ENCODE assay signal across 8 cellular contexts in the genomic region with DNA sequence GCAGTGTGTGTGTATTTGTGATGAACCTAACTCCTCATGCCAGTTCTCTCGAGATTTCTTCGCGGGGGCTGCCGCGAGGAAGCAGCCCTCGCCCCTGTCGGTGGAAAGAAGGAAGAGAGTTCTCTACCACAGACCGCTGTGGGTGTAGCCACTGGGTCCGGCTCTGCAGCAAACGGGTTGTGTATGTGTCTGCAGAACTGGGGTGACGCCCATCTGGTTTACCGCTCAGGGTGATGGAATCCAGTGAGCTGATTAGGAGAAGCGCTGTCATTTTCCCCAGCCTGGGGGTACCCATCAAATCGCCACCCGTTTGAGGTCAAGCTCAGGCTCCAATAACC. TPM values are rescaled to one million over a fixed set of nuclear protein-coding genes. Genes with fewer than 3 reads are reported as not detected.
DNase-seq lines count a peak whose midpoint lies in the region; ATAC-seq and TF ChIP-seq lines count a peak whose summit lies in the region.

No MANE protein-coding gene starts in this region.

- no peak overlapping the region for H3K27ac ChIP-seq in SK-N-MC

- H3K9me3 ChIP-seq in SK-N-MC (ENCODE audit: low read depth, low read length) (no peaks in the 10 kb centered on the region), mononuclear cell (ENCODE audit: low read depth, low read length) (no peaks in the 10 kb centered on the region)

- peak overlapping the region; percentile 39 for H3K4me3 ChIP-seq in GM12864 (ENCODE audit: low read depth, low read length)
- peak overlapping the region; percentile 74 for H3K4me3 ChIP-seq in SK-N-MC
- H3K4me3 ChIP-seq in mononuclear cell (ENCODE audit: low read length), result peak overlapping the region; percentile 28

- H3K27ac Mint-ChIP-seq in brain, result peak overlapping the region in 4 of 5 experiments; percentile 55 to 92 (median 88)

- peaks cover 12% of the 10 kb centered on the region for H3K27me3 ChIP-seq in mononuclear cell (ENCODE audit: insufficient read depth, low read length)

- peak overlapping the region in 3 of 5 experiments; percentile 58 to 86 (median 71) for H3K4me3 Mint-ChIP-seq in brain

- peaks cover 58% of the 10 kb centered on the region for H3K4me1 ChIP-seq in mononuclear cell (ENCODE audit: insufficient read depth, low read length)

- H3K4me1 Mint-ChIP-seq in brain, result peaks cover 42% of the 10 kb centered on the region

- TF ChIP-seq CTCF in GM12864 (IDR thresholded peaks at IDR 0.05; ENCODE audit: low read depth, low read length, missing control alignments), result no peak
- TF ChIP-seq CTCF in brain (conservative IDR thresholded peaks at IDR 0.05), result no peak

- ATAC-seq in HG02642 (IDR thresholded peaks at IDR 0.05; ENCODE audit: poor library complexity, unreplicated experiment) (no peak), GM19467 (IDR thresholded peaks at IDR 0.05; ENCODE audit: unreplicated experiment) (no peak), HG03135 (IDR thresholded peaks at IDR 0.05; ENCODE audit: unreplicated experiment) (no peak)

- peaks cover 22% of the 10 kb centered on the region for H3K36me3 Mint-ChIP-seq in brain

- no peak for DNase-seq in GM12864 (ENCODE audit: low read depth)
- no peak for DNase-seq in SK-N-MC (ENCODE audit: low read depth, low spot score)
- DNase-seq in mesenteric fat pad (ENCODE audit: low spot score), result no peak

- H3K9me3 Mint-ChIP-seq in brain, result peaks cover 0 to 2% (median 0%) of the 10 kb centered on the region in 5 experiments

- H3K36me3 ChIP-seq in SK-N-MC (ENCODE audit: insufficient read depth, low read length), result no peaks in the 10 kb centered on the region; the same call in 1 of the 2 replicates

- H3K9ac ChIP-seq in SK-N-MC (ENCODE audit: insufficient read length), result no peak overlapping the region

- peaks cover 39% of the 10 kb centered on the region for H3K27me3 Mint-ChIP-seq in brain

RNA-seq across cellular contexts. Expression of a gene that starts 7.7 kb away (rescaled TPM):
- 1.7 TPM for polyA plus RNA-seq in brain (ENCODE audit: insufficient read depth, low read depth, low replicate concordance)
- total RNA-seq in mononuclear cell (0.31 TPM), mesenteric fat pad (7.1 TPM)

RNA-seq across cellular contexts. Expression of a gene that starts 22.1 kb away (rescaled TPM):
- polyA plus RNA-seq in brain (ENCODE audit: insufficient read depth, low read depth, low replicate concordance), result 28.2 TPM
- total RNA-seq in mononuclear cell (1.3 TPM), mesenteric fat pad (11.5 TPM)

RNA-seq across cellular contexts. Expression of a gene that starts 25.6 kb away (rescaled TPM):
- 94.7 TPM for polyA plus RNA-seq in brain (ENCODE audit: insufficient read depth, low read depth, low replicate concordance)
- 17.5 TPM for total RNA-seq in mononuclear cell
- total RNA-seq in mesenteric fat pad, result 47.7 TPM

RNA-seq across cellular contexts. Expression of a gene that starts 46.5 kb away (rescaled TPM):
- 34.4 TPM for polyA plus RNA-seq in brain (ENCODE audit: insufficient read depth, low read depth, low replicate concordance)
- total RNA-seq in mononuclear cell, result 25.0 TPM
- total RNA-seq in mesenteric fat pad, result 75.2 TPM

RNA-seq across cellular contexts. Expression of a gene that starts 48.2 kb away (rescaled TPM):
- polyA plus RNA-seq in brain (ENCODE audit: insufficient read depth, low read depth, low replicate concordance), result 3.8 TPM
- total RNA-seq in mononuclear cell, result 8.9 TPM
- 38.3 TPM for total RNA-seq in mesenteric fat pad
